ENCODE assay signal across 31 cellular contexts in genomic region chr14:76407449-76408150, GRCh38. TPM values are rescaled to one million over a fixed set of nuclear protein-coding genes. Genes with fewer than 3 reads are reported as not detected.
"Had no signal": no experiment of that assay in that cellular context is flagged by ENCODE, and none has a peak within 500 bp of the region (broad histone marks: within the 10 kb centered on the region; RNA-seq: fewer than 3 reads in every experiment).

No MANE protein-coding gene starts in this region.

- H3K4me3 ChIP-seq: colonic mucosa, esophagus muscularis mucosa, gastroesophageal sphincter, heart left ventricle, hepatocyte, prostate gland, right atrium auricular region, smooth muscle cell, stomach, tibial artery, upper lobe of right lung, uterus had no signal

- DNase-seq: colonic mucosa; dermis blood vessel endothelial cell; effector memory CD4-positive, alpha-beta T cell; foreskin keratinocyte; heart left ventricle; kidney; mammary epithelial cell; mesendoderm; midbrain; naive thymus-derived CD4-positive, alpha-beta T cell; stimulated activated CD4-positive, alpha-beta T cell treated with anti-CD3 and anti-CD28 coated beads, Interleukin-12 subunit alpha, Interleukin-12 subunit beta, amount 100 ng/mL, for 4 hours; stimulated activated CD4-positive, alpha-beta T cell treated with anti-CD3 and anti-CD28 coated beads, Interleukin-1b, Interleukin-23, amount 100 ng/mL, for 48 hours; stimulated activated CD4-positive, alpha-beta T cell treated with anti-CD3 and anti-CD28 coated beads, Interleukin-4, amount 100 ng/mL, for 1 hour; stimulated activated naive CD4-positive, alpha-beta T cell treated with Interleukin-2 at 50 U/mL for 16 hours; stomach; tibial artery; upper lobe of right lung; uterus had no signal

- H2AFZ ChIP-seq: hepatocyte had no signal

- H3K27ac ChIP-seq: colonic mucosa, esophagus muscularis mucosa, foreskin keratinocyte, gastroesophageal sphincter, heart left ventricle, hepatocyte, neutrophil, prostate gland, right atrium auricular region, stomach, tibial artery, upper lobe of right lung, uterus had no signal

- H3K27me3 ChIP-seq: colonic mucosa, esophagus muscularis mucosa, right atrium auricular region, tibial artery, uterus had no signal

- H3K9me3 ChIP-seq: colonic mucosa, esophagus muscularis mucosa, gastroesophageal sphincter, heart left ventricle, neutrophil, prostate gland, right atrium auricular region, stomach, tibial artery, upper lobe of right lung, uterus had no signal

- FAIRE-seq: endothelial cell of umbilical vein, kidney had no signal

- H3K4me2 ChIP-seq: hepatocyte, smooth muscle cell had no signal

- H3K36me3 ChIP-seq: colonic mucosa, esophagus muscularis mucosa, gastroesophageal sphincter, heart left ventricle, neutrophil, prostate gland, right atrium auricular region, stomach, tibial artery, upper lobe of right lung, uterus had no signal

- ATAC-seq: foreskin keratinocyte; gastroesophageal sphincter; left lobe of liver; naive thymus-derived CD4-positive, alpha-beta T cell; sciatic nerve; stimulated activated effector memory CD8-positive, alpha-beta T cell treated with anti-CD3 and anti-CD28 coated beads, Interleukin-12 subunit alpha, Interleukin-12 subunit beta, amount 100 ng/mL, for 72 hours; upper lobe of right lung had no signal

- H3K4me1 ChIP-seq: colonic mucosa, esophagus muscularis mucosa, foreskin keratinocyte, gastroesophageal sphincter, prostate gland, right atrium auricular region, stomach, tibial artery, upper lobe of right lung, uterus had no signal

RNA-seq across cellular contexts. Expression of gene ESRRB, which starts 31.7 kb away (rescaled TPM):
- total RNA-seq: dermis blood vessel endothelial cell, endothelial cell of umbilical vein, fibroblast of lung, foreskin keratinocyte, temporal lobe, upper lobe of right lung, uterus had no signal
- polyA plus RNA-seq: endothelial cell of umbilical vein, fibroblast of lung, foreskin keratinocyte, hepatocyte, smooth muscle cell had no signal
